In the genomic region with DNA sequence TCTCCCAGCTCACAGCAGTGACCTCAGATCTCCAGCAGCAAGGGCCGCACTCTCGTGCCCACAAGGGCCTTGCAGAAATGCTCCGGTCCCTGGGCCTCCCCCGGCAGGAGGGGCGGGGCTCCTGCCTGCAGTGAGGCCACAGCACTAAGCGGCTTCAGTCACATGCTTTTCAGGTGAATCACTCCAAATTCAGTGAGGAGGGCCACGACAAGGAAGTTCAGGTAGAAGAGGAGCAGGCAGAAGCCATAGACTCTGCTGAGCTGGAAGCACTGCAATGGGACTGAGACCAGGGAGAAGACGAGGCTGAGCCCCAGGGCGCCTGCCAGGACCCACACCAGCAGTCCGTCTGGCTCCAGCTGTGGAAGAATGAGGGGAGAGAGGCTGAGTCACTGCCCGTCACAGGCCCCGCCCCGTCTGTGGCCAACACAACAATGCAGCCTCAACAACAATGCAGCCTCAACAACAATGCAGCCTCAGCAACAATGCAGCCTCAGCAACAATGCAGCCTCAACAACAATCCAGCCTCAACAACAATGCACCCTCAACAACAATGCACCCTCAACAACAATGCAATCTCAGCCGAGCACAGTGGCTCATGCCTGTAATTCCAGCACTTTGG, we compare ENCODE assay signal across 1 cellular context.
TF ChIP-seq lines count a peak whose summit lies in the region.

No MANE protein-coding gene starts in this region.

TF ChIP-seq in IMR-90, 13 proteins besides CTCF, POLR2A, EP300 and RAD21 (continued from another document):
- TF ChIP-seq, protein P1, sequence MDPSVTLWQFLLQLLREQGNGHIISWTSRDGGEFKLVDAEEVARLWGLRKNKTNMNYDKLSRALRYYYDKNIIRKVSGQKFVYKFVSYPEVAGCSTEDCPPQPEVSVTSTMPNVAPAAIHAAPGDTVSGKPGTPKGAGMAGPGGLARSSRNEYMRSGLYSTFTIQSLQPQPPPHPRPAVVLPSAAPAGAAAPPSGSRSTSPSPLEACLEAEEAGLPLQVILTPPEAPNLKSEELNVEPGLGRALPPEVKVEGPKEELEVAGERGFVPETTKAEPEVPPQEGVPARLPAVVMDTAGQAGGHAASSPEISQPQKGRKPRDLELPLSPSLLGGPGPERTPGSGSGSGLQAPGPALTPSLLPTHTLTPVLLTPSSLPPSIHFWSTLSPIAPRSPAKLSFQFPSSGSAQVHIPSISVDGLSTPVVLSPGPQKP (IDR thresholded peaks at IDR 0.05; ENCODE audit: borderline replicate concordance, low read depth, low read length), result no peak
